Comparison of ENCODE assay signal across 1 cellular context in genomic region chr9:77710965-77711657, GRCh38.
TF ChIP-seq lines count a peak whose summit lies in the region.

No MANE protein-coding gene starts in this region.

TF ChIP-seq in H1, 55 proteins besides CTCF, POLR2A, EP300 and RAD21:
- TF ChIP-seq POU5F1 (IDR thresholded peaks at IDR 0.05; ENCODE audit: low read depth, low read length) (no peak), FOSL1 (IDR thresholded peaks at IDR 0.05; ENCODE audit: insufficient read depth, low read depth, low read length) (no peak), TAF1 (IDR thresholded peaks at IDR 0.05; ENCODE audit: low read depth, low read length) (no peak), SRF (IDR thresholded peaks at IDR 0.05; ENCODE audit: low read depth, low read length) (peak; percentile 44; the same call in 1 of the 2 replicates), GABPA (IDR thresholded peaks at IDR 0.05; ENCODE audit: borderline replicate concordance, insufficient read depth, low read length) (no peak), PHF8 (conservative IDR thresholded peaks at IDR 0.05; ENCODE audit: low read depth, low read length) (no peak)
- TF ChIP-seq, protein P1, sequence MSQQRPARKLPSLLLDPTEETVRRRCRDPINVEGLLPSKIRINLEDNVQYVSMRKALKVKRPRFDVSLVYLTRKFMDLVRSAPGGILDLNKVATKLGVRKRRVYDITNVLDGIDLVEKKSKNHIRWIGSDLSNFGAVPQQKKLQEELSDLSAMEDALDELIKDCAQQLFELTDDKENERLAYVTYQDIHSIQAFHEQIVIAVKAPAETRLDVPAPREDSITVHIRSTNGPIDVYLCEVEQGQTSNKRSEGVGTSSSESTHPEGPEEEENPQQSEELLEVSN (IDR thresholded peaks at IDR 0.05): no peak
